In genomic region chr3:52574056-52574965, GRCh38 we compare ENCODE assay signal across 1 cellular context.
TF ChIP-seq lines count a peak whose summit lies in the region.

No MANE protein-coding gene starts in this region.

TF ChIP-seq in IMR-90, 13 proteins besides CTCF, POLR2A, EP300 and RAD21:
- TF ChIP-seq RCOR1 (IDR thresholded peaks at IDR 0.05; ENCODE audit: insufficient replicate concordance, low read length) = no peak
- no peak for TF ChIP-seq FOS (IDR thresholded peaks at IDR 0.05; ENCODE audit: low read depth, low read length)
- no peak for TF ChIP-seq RFX5 (IDR thresholded peaks at IDR 0.05; ENCODE audit: low read depth, low read length)
- no peak for TF ChIP-seq BHLHE40 (IDR thresholded peaks at IDR 0.05; ENCODE audit: low read depth, low read length)
- no peak for TF ChIP-seq NFE2L2 (IDR thresholded peaks at IDR 0.05; ENCODE audit: low read depth, low read length)
- no peak for TF ChIP-seq CHD1 (IDR thresholded peaks at IDR 0.05; ENCODE audit: low read depth, low read length)
- TF ChIP-seq MAFK (IDR thresholded peaks at IDR 0.05; ENCODE audit: low read depth, low read length) = peak; percentile 80
